ENCODE assay signal across 15 cellular contexts in genomic region chr18:7662866-7663265, GRCh38.
DNase-seq lines count a peak whose midpoint lies in the region; ATAC-seq and TF ChIP-seq lines count a peak whose summit lies in the region.
"Had no signal": no experiment of that assay in that cellular context is flagged by ENCODE, and none has a peak within 500 bp of the region (broad histone marks: within the 10 kb centered on the region; RNA-seq: fewer than 3 reads in every experiment).

No MANE protein-coding gene starts in this region.

- H3K18ac ChIP-seq in mesenchymal stem cell (ENCODE audit: low read depth in 1 of 2, low read length in 2 of 2) = no peak overlapping the region

- H3K27ac ChIP-seq in heart right ventricle (peak overlapping the region in 3 of 10 donors; percentile 29 to 46 (median 44)), mesenchymal stem cell (ENCODE audit: low read length, poor library complexity, severe bottlenecking) (no peak overlapping the region), spleen (no peak overlapping the region)
- H3K27ac ChIP-seq: 22Rv1, BLaER1 had no signal

- H3K9me3 ChIP-seq in heart right ventricle (no peaks in the 10 kb centered on the region), mesenchymal stem cell (ENCODE audit: control insufficient read depth, low read length) (no peaks in the 10 kb centered on the region), spleen (no peaks in the 10 kb centered on the region)
- H3K9me3 ChIP-seq: BLaER1, HAP-1 had no signal

- no peaks in the 10 kb centered on the region for H3K27me3 ChIP-seq in heart right ventricle
- H3K27me3 ChIP-seq in mesenchymal stem cell (ENCODE audit: control insufficient read depth in 1 of 2, insufficient read depth in 1 of 2, low read length in 2 of 2) = no peaks in the 10 kb centered on the region
- H3K27me3 ChIP-seq in spleen (replicated peaks in 1 of 7) = no peaks in the 10 kb centered on the region
- H3K27me3 ChIP-seq: BLaER1 had no signal

- no peak overlapping the region for H4K8ac ChIP-seq in mesenchymal stem cell (ENCODE audit: low read length)

- H3K4me3 ChIP-seq in heart right ventricle (no peak overlapping the region), mesenchymal stem cell (ENCODE audit: insufficient read depth in 1 of 2, low read depth in 1 of 2, low read length in 2 of 2) (no peak overlapping the region), spleen (no peak overlapping the region)
- H3K4me3 ChIP-seq: BLaER1, HAP-1 had no signal

- peak; percentile 41 for ATAC-seq in Right ventricle myocardium inferior
- ATAC-seq in heart right ventricle = peak in 6 of 8 donors; percentile 19 to 77 (median 68)
- no peak for ATAC-seq in HG03095 (IDR thresholded peaks at IDR 0.05; ENCODE audit: unreplicated experiment)

- no peak overlapping the region for H2AK5ac ChIP-seq in mesenchymal stem cell (ENCODE audit: low read length, severe bottlenecking)

- H3K36me3 ChIP-seq in heart right ventricle (peaks cover 0 to 10% (median 0%) of the 10 kb centered on the region in 9 donors), mesenchymal stem cell (ENCODE audit: control insufficient read depth in 1 of 2, insufficient read depth in 2 of 2, low read depth in 1 of 2, low read length in 2 of 2) (peaks cover 4 to 12% of the 10 kb centered on the region in 2 experiments), spleen (no peaks in the 10 kb centered on the region)
- H3K36me3 ChIP-seq: BLaER1, HAP-1 had no signal

- TF ChIP-seq POLR2A in spleen (IDR thresholded peaks at IDR 0.05) = no peak

- no peak overlapping the region for H2AFZ ChIP-seq in mesenchymal stem cell (ENCODE audit: low read depth, low read length)

- H4K91ac ChIP-seq in mesenchymal stem cell (ENCODE audit: low read length) = peak overlapping the region; percentile 9

- DNase-seq in Right ventricle myocardium inferior (ENCODE audit: missing footprints) = no peak
- no peak for DNase-seq in cardiac septum (ENCODE audit: low spot score)
- peak in 1 of 2 donors; percentile 28 for DNase-seq in heart right ventricle
- DNase-seq in mesenchymal stem cell = no peak
- peak; percentile 37 for DNase-seq in spleen
- no peak for DNase-seq in HuH-7 (ENCODE audit: low spot score)
- no peak for DNase-seq in NCI-H146 treated with DMSO at 0.1 percent for 48 hours (lab: John Stamatoyannopoulos, UW; ENCODE audit: unreplicated experiment)
- DNase-seq: AML-193; CD4-positive, CD25-positive, alpha-beta regulatory T cell; DMS 273 treated with DMSO at 0.1 percent for 48 hours; GOT3 had no signal

- peaks cover 0 to 85% (median 52%) of the 10 kb centered on the region in 9 donors for H3K4me1 ChIP-seq in heart right ventricle
- H3K4me1 ChIP-seq in mesenchymal stem cell (ENCODE audit: control insufficient read depth, insufficient read depth, low read depth, low read length) = peaks cover 9% of the 10 kb centered on the region
- H3K4me1 ChIP-seq in spleen = no peaks in the 10 kb centered on the region
- H3K4me1 ChIP-seq: BLaER1, HAP-1 had no signal

- 73 to 75% methylated on average over 2 of the region's 2 CpGs for WGBS in heart right ventricle, 2 donors
- 94% methylated on average over 2 of the region's 2 CpGs for WGBS in mesenchymal stem cell
- 83 to 93% (median 85%) methylated on average over 2 of the region's 2 CpGs for WGBS in spleen, 5 donors

- no peak overlapping the region for H3K9ac ChIP-seq in mesenchymal stem cell (ENCODE audit: low read length)
- H3K9ac ChIP-seq: BLaER1 had no signal

- intact Hi-C loops in Right ventricle myocardium inferior (cut with DNase I) (no loop called here), cardiac septum (cut with DNase I) (no loop called here), heart right ventricle (cut with DNase I) (no loop called here), spleen (cut with DNase I; ENCODE audit: low total_unique reads) (no loop called here)

- H3K23ac ChIP-seq in mesenchymal stem cell (ENCODE audit: low read length in 2 of 2) = no peak overlapping the region

- peak overlapping the region in 1 of 2 experiments; percentile 1 for H3K14ac ChIP-seq in mesenchymal stem cell (ENCODE audit: low read length in 2 of 2)

- H2BK12ac ChIP-seq in mesenchymal stem cell (ENCODE audit: low read length in 2 of 2) = no peak overlapping the region

- no peak overlapping the region for H3K4me2 ChIP-seq in mesenchymal stem cell (ENCODE audit: low read length, poor library complexity, severe bottlenecking)
- H3K4me2 ChIP-seq: BLaER1 had no signal

- no peak overlapping the region for H2BK5ac ChIP-seq in mesenchymal stem cell (ENCODE audit: low read depth, low read length, poor library complexity, severe bottlenecking)

- H3K4ac ChIP-seq in mesenchymal stem cell (ENCODE audit: low read depth in 1 of 2, low read length in 2 of 2) = no peak overlapping the region

- no peak overlapping the region for H2BK15ac ChIP-seq in mesenchymal stem cell (ENCODE audit: low read depth, poor library complexity, severe bottlenecking)

- H3K79me1 ChIP-seq in mesenchymal stem cell (replicated peaks; ENCODE audit: low read length, poor library complexity, severe bottlenecking) = peaks cover 31% of the 10 kb centered on the region

- H2BK120ac ChIP-seq in mesenchymal stem cell (ENCODE audit: low read depth, low read length) = no peak overlapping the region

- TF ChIP-seq CTCF in heart right ventricle (IDR thresholded peaks at IDR 0.05) (no peak), spleen (IDR thresholded peaks at IDR 0.05 in 8 of 11, conservative IDR thresholded peaks at IDR 0.05 in 3 of 11) (no peak)
